1 cellular context compared by ENCODE assay signal in genomic region chr19:50327461-50328256, GRCh38.
TF ChIP-seq lines count a peak whose summit lies in the region.

No MANE protein-coding gene starts in this region.

TF ChIP-seq in H1, 55 proteins besides CTCF, POLR2A, EP300 and RAD21:
- TF ChIP-seq NRF1 (IDR thresholded peaks at IDR 0.05; ENCODE audit: low read depth, low read length) (no peak), POU5F1 (IDR thresholded peaks at IDR 0.05; ENCODE audit: low read depth, low read length) (no peak), CHD1 (IDR thresholded peaks at IDR 0.05; ENCODE audit: low read depth, low read length) (no peak), BACH1 (IDR thresholded peaks at IDR 0.05; ENCODE audit: low read length) (no peak), RBBP5 (IDR thresholded peaks at IDR 0.05; ENCODE audit: borderline replicate concordance, low read depth, low read length) (no peak), SRF (IDR thresholded peaks at IDR 0.05; ENCODE audit: low read depth, low read length) (no peak), MAFK (IDR thresholded peaks at IDR 0.05; ENCODE audit: low read depth, low read length) (no peak), SP2 (IDR thresholded peaks at IDR 0.05; ENCODE audit: low read length) (no peak)
- TF ChIP-seq, protein P1, sequence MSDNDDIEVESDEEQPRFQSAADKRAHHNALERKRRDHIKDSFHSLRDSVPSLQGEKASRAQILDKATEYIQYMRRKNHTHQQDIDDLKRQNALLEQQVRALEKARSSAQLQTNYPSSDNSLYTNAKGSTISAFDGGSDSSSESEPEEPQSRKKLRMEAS (IDR thresholded peaks at IDR 0.05): no peak
- TF ChIP-seq, protein P2, sequence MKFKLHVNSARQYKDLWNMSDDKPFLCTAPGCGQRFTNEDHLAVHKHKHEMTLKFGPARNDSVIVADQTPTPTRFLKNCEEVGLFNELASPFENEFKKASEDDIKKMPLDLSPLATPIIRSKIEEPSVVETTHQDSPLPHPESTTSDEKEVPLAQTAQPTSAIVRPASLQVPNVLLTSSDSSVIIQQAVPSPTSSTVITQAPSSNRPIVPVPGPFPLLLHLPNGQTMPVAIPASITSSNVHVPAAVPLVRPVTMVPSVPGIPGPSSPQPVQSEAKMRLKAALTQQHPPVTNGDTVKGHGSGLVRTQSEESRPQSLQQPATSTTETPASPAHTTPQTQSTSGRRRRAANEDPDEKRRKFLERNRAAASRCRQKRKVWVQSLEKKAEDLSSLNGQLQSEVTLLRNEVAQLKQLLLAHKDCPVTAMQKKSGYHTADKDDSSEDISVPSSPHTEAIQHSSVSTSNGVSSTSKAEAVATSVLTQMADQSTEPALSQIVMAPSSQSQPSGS (IDR thresholded peaks at IDR 0.05; ENCODE audit: low read length): no peak
TF ChIP-seq in H1: peak in this region for 0.
